Comparison of ENCODE assay signal across 8 cellular contexts in the genomic region with DNA sequence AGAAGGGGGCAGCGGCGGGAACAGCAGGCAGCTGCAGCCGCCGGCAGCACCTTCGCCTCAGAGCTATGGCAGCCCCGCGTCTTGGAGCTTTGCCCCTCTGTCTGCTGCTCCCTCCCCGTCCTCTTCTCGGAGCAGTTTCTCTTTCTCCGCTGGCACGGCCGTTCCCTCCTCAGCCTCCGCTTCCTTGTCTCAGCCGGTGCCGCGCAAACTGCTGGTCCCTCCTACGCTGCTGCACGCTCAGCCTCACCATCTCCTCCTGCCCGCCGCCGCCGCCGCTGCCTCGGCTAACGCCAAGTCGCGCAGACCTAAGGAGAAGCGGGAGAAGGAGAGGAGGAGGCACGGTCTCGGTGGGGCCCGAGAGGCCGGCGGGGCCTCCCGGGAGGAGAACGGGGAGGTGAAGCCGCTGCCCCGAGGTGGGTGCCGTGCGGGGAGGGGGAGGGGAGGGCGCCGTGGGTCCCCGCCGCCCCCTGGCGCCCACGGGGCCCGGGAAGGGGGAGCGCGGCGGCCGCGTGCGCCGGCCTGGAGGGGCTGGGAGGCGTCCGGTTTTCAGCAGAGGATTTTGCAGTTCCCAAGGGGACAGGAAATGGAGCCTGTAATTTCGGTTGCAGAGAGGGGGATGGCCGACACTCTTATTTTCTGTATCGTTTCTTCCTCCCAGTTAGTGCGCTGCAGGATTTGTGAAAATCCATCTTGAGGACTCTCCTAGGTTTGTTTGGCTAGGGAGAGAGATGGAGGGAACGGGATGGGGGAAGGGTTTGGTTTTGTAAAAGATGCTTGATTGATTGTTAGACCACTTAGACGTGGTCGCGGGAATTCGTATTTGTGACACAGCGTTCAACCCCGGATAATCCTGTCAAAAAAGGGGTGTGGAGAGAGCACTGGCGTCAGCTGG. TPM values are rescaled to one million over a fixed set of nuclear protein-coding genes. Genes with fewer than 3 reads are reported as not detected.
DNase-seq lines count a peak whose midpoint lies in the region; ATAC-seq, FAIRE-seq and TF ChIP-seq lines count a peak whose summit lies in the region.

No MANE protein-coding gene starts in this region.

- H3K4me1 ChIP-seq in psoas muscle, result peaks cover 37% of the 10 kb centered on the region

- TF ChIP-seq CTCF in SU-DHL-6 (IDR thresholded peaks at IDR 0.05; ENCODE audit: insufficient read depth, low read length, poor library complexity, severe bottlenecking), result no peak
- TF ChIP-seq CTCF in psoas muscle (IDR thresholded peaks at IDR 0.05), result no peak

- no peaks in the 10 kb centered on the region for H3K9me3 ChIP-seq in SU-DHL-6 (ENCODE audit: insufficient read depth, low read length)
- no peaks in the 10 kb centered on the region for H3K9me3 ChIP-seq in psoas muscle

- H3K27me3 ChIP-seq in SU-DHL-6 (ENCODE audit: low read length) (no peaks in the 10 kb centered on the region), psoas muscle (ENCODE audit: insufficient read depth in 3 of 3, low read length in 2 of 3) (no peaks in the 10 kb centered on the region)

- H3K4me3 ChIP-seq in SU-DHL-6 (ENCODE audit: insufficient read depth, low read length, poor library complexity, severe bottlenecking) (peak overlapping the region; percentile 100), psoas muscle (peak overlapping the region; percentile 76)

- intact Hi-C loops in left ventricle myocardium superior (cut with micrococcal nuclease) (no loop called here), psoas muscle (cut with DNase I) (no loop called here)

- DNase-seq in EL (peak; percentile 61), H54 (ENCODE audit: insufficient read length, low spot score) (no peak), M059J (ENCODE audit: low read depth) (peak; percentile 72), left ventricle myocardium superior (peak; percentile 74), psoas muscle (peak; percentile 58 to 75), GM19240 (ENCODE audit: insufficient read length, low spot score) (no peak)

- no peaks in the 10 kb centered on the region for H3K9me2 ChIP-seq in SU-DHL-6 (replicated peaks; ENCODE audit: insufficient read depth, low read length)

- H3K36me3 ChIP-seq in SU-DHL-6 (ENCODE audit: low read length), result 0 out of 2 replicates have a peak, but pooled peaks cover 3% of the 10 kb centered on the region
- H3K36me3 ChIP-seq in psoas muscle (ENCODE audit: insufficient read depth in 1 of 2, low read depth in 1 of 2), result no peaks in the 10 kb centered on the region

- H3K9ac ChIP-seq in SU-DHL-6 (ENCODE audit: low read length), result peak overlapping the region; percentile 92

- WGBS in adipose tissue, 3 donors, result 0 to 1% (median 1%) methylated on average over 54 to 67 of the region's 67 CpGs
- WGBS in psoas muscle, 3 donors, result 0 to 1% (median 0%) methylated on average over 41 to 66 of the region's 67 CpGs

- no peak for FAIRE-seq in H54 (lab: Jason Lieb, UNC)

- peaks cover 12% of the 10 kb centered on the region; the same call in 1 of the 2 replicates for H4K20me1 ChIP-seq in SU-DHL-6 (ENCODE audit: low read depth, low read length)

- H3K4me2 ChIP-seq in SU-DHL-6 (ENCODE audit: low read depth, low read length, poor library complexity, severe bottlenecking), result peak overlapping the region; percentile 77

- peak overlapping the region; percentile 54 for H2AFZ ChIP-seq in SU-DHL-6 (ENCODE audit: low read depth, low read length, severe bottlenecking)

- TF ChIP-seq POLR2A in H54 (IDR thresholded peaks at IDR 0.05; ENCODE audit: low read depth, low read length), result peak; percentile 32

- ATAC-seq in left ventricle myocardium superior (peak; percentile 76), psoas muscle (peak; percentile 54 to 70 (median 56))

- H3K27ac ChIP-seq in SU-DHL-6 (ENCODE audit: low read depth, low read length) (peak overlapping the region; percentile 77), adipose tissue (ENCODE audit: low read depth, low read length) (peak overlapping the region; percentile 57), psoas muscle (peak overlapping the region; percentile 90)

- peaks cover 95% of the 10 kb centered on the region for H3K79me2 ChIP-seq in SU-DHL-6 (ENCODE audit: insufficient read depth, low read length)

- peaks cover 34% of the 10 kb centered on the region for H3F3A ChIP-seq in SU-DHL-6 (ENCODE audit: insufficient read depth)

RNA-seq across cellular contexts. Expression of a gene that starts 0.6 kb away (rescaled TPM):
- 24.1 and 27.6 TPM in 2 replicates for total RNA-seq in M059J (2014; rRNA removed; shearing (Covaris generic))
- 1 to 10 TPM; 4.1 to 5.5 (median 4.8) TPM for polyA plus RNA-seq in adipose tissue
- total RNA-seq in left ventricle myocardium superior, result 10.1 TPM
- 10 to 100 TPM in 1 of 4 donors, 1 to 10 TPM in 3; 7.5 to 10.1 (median 8.6) TPM for total RNA-seq in psoas muscle
- 1 to 10 TPM; 2.0 to 7.8 (median 4.6) TPM for polyA plus RNA-seq in psoas muscle

Comparison
In these comparisons a context has a peak if more than half of its experiments do, and no peak if none do; other contexts are left out.
1. DNase-seq: peak in EL (single experiment), M059J (single experiment), left ventricle myocardium superior (single experiment) and psoas muscle (2 of 2); none in H54 (single experiment) and GM19240 (single experiment).
2. Peak in every context shown above with its lines, with median percentiles within 50 percentile points of each other: H3K27ac ChIP-seq.